In the genomic region with DNA sequence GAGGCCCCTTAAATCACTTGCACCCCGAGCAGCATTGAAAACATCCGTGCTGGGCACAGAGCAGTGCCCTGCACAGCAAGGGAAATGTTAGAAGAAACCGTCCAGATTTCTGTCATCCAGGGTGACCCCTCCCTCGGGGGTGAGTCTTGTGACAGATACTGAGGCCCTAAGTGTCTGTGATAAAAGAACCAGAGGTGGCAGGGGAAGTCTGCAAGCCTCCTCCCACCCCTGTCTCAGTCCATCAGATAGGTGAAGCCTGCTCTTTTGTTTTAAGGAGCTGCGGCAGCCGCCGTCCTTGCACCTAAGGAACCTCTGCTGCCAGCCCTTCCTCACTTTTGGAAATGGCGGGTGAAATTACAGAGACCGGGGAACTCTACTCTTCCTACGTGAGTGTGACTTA, we compare ENCODE assay signal across 1 cellular context.
TF ChIP-seq lines count a peak whose summit lies in the region.

No MANE protein-coding gene starts in this region.

TF ChIP-seq in K562, 482 proteins besides CTCF, POLR2A, EP300 and RAD21 (continued from another document):
- TF ChIP-seq, protein P1, sequence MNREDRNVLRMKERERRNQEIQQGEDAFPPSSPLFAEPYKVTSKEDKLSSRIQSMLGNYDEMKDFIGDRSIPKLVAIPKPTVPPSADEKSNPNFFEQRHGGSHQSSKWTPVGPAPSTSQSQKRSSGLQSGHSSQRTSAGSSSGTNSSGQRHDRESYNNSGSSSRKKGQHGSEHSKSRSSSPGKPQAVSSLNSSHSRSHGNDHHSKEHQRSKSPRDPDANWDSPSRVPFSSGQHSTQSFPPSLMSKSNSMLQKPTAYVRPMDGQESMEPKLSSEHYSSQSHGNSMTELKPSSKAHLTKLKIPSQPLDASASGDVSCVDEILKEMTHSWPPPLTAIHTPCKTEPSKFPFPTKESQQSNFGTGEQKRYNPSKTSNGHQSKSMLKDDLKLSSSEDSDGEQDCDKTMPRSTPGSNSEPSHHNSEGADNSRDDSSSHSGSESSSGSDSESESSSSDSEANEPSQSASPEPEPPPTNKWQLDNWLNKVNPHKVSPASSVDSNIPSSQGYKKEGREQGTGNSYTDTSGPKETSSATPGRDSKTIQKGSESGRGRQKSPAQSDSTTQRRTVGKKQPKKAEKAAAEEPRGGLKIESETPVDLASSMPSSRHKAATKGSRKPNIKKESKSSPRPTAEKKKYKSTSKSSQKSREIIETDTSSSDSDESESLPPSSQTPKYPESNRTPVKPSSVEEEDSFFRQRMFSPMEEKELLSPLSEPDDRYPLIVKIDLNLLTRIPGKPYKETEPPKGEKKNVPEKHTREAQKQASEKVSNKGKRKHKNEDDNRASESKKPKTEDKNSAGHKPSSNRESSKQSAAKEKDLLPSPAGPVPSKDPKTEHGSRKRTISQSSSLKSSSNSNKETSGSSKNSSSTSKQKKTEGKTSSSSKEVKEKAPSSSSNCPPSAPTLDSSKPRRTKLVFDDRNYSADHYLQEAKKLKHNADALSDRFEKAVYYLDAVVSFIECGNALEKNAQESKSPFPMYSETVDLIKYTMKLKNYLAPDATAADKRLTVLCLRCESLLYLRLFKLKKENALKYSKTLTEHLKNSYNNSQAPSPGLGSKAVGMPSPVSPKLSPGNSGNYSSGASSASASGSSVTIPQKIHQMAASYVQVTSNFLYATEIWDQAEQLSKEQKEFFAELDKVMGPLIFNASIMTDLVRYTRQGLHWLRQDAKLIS (CRISPR knock-in tag; IDR thresholded peaks at IDR 0.05) = no peak
- TF ChIP-seq MBD2 (IDR thresholded peaks at IDR 0.05; ENCODE audit: borderline replicate concordance, low read depth) (no peak), CBFA2T2 (conservative IDR thresholded peaks at IDR 0.05) (no peak), POLR3G (IDR thresholded peaks at IDR 0.05; ENCODE audit: extremely low read depth, insufficient read length, insufficient replicate concordance) (no peak), CBFA2T3 (IDR thresholded peaks at IDR 0.05) (peak; percentile 23; the same call in 1 of the 2 replicates), SMARCA5 (IDR thresholded peaks at IDR 0.05) (no peak), TOE1 (IDR thresholded peaks at IDR 0.05; ENCODE audit: borderline replicate concordance) (no peak), TOE1 (CRISPR knock-in tag; IDR thresholded peaks at IDR 0.05; ENCODE audit: borderline replicate concordance, low read depth) (no peak), ZEB2 (IDR thresholded peaks at IDR 0.05) (no peak), HLTF (IDR thresholded peaks at IDR 0.05) (no peak), ZKSCAN3 (CRISPR knock-in tag; IDR thresholded peaks at IDR 0.05) (no peak), ZNF507 (tag; conservative IDR thresholded peaks at IDR 0.05) (no peak), ARID2 (IDR thresholded peaks at IDR 0.05) (no peak)
- TF ChIP-seq, protein P2, sequence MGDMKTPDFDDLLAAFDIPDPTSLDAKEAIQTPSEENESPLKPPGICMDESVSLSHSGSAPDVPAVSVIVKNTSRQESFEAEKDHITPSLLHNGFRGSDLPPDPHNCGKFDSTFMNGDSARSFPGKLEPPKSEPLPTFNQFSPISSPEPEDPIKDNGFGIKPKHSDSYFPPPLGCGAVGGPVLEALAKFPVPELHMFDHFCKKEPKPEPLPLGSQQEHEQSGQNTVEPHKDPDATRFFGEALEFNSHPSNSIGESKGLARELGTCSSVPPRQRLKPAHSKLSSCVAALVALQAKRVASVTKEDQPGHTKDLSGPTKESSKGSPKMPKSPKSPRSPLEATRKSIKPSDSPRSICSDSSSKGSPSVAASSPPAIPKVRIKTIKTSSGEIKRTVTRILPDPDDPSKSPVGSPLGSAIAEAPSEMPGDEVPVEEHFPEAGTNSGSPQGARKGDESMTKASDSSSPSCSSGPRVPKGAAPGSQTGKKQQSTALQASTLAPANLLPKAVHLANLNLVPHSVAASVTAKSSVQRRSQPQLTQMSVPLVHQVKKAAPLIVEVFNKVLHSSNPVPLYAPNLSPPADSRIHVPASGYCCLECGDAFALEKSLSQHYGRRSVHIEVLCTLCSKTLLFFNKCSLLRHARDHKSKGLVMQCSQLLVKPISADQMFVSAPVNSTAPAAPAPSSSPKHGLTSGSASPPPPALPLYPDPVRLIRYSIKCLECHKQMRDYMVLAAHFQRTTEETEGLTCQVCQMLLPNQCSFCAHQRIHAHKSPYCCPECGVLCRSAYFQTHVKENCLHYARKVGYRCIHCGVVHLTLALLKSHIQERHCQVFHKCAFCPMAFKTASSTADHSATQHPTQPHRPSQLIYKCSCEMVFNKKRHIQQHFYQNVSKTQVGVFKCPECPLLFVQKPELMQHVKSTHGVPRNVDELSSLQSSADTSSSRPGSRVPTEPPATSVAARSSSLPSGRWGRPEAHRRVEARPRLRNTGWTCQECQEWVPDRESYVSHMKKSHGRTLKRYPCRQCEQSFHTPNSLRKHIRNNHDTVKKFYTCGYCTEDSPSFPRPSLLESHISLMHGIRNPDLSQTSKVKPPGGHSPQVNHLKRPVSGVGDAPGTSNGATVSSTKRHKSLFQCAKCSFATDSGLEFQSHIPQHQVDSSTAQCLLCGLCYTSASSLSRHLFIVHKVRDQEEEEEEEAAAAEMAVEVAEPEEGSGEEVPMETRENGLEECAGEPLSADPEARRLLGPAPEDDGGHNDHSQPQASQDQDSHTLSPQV (IDR thresholded peaks at IDR 0.05) = no peak
- TF ChIP-seq, protein P3, sequence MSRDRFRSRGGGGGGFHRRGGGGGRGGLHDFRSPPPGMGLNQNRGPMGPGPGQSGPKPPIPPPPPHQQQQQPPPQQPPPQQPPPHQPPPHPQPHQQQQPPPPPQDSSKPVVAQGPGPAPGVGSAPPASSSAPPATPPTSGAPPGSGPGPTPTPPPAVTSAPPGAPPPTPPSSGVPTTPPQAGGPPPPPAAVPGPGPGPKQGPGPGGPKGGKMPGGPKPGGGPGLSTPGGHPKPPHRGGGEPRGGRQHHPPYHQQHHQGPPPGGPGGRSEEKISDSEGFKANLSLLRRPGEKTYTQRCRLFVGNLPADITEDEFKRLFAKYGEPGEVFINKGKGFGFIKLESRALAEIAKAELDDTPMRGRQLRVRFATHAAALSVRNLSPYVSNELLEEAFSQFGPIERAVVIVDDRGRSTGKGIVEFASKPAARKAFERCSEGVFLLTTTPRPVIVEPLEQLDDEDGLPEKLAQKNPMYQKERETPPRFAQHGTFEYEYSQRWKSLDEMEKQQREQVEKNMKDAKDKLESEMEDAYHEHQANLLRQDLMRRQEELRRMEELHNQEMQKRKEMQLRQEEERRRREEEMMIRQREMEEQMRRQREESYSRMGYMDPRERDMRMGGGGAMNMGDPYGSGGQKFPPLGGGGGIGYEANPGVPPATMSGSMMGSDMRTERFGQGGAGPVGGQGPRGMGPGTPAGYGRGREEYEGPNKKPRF (IDR thresholded peaks at IDR 0.05; ENCODE audit: low read depth, low read length) = no peak
- TF ChIP-seq, protein P4, sequence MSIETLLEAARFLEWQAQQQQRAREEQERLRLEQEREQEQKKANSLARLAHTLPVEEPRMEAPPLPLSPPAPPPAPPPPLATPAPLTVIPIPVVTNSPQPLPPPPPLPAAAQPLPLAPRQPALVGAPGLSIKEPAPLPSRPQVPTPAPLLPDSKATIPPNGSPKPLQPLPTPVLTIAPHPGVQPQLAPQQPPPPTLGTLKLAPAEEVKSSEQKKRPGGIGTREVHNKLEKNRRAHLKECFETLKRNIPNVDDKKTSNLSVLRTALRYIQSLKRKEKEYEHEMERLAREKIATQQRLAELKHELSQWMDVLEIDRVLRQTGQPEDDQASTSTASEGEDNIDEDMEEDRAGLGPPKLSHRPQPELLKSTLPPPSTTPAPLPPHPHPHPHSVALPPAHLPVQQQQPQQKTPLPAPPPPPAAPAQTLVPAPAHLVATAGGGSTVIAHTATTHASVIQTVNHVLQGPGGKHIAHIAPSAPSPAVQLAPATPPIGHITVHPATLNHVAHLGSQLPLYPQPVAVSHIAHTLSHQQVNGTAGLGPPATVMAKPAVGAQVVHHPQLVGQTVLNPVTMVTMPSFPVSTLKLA (conservative IDR thresholded peaks at IDR 0.05) = no peak
